In the genomic region with DNA sequence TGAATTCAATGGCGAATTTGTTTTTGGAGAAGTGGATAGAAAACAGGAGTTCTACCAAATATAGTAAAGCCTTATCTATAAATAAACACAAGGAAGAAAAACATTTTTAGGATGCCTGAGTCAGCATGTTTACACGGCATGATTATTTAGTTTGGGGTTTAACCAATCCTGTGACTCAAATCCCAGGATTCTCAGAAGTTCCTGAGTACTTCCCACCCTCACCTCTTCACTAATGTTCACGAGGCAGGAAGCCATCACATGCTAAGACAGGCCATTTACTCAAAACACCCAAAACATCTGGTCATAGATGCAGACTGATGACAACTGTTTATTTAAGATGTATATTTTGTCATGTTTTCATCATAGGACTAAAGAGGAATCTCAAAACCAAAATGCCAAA, we compare ENCODE assay signal across 11 cellular contexts. TPM values are rescaled to one million over a fixed set of nuclear protein-coding genes. Genes with fewer than 3 reads are reported as not detected.
DNase-seq lines count a peak whose midpoint lies in the region; ATAC-seq and TF ChIP-seq lines count a peak whose summit lies in the region.
"Had no signal": no experiment of that assay in that cellular context is flagged by ENCODE, and none has a peak within 500 bp of the region (broad histone marks: within the 10 kb centered on the region; RNA-seq: fewer than 3 reads in every experiment).

No MANE protein-coding gene starts in this region.

- CTCF ChIA-PET in A673 (lab: Charles Lee) = no interaction called here
- CTCF ChIA-PET in activated CD8-positive, alpha-beta T cell treated with anti-CD3 and anti-CD28 coated beads, Interleukin-2, amount 10 ng/mL, durations not matched to agents 7 days and 5 days (lab: Charles Lee) = interaction anchor here (0.8 to 15.0 kb wide), 4 partner anchors 23 to 94 kb away, joined by 3 to 199 read pairs (median 15); a partner anchor contains a TSS

- DNase-seq in A673 (ENCODE audit: low spot score) = no peak
- DNase-seq in GM23248 = peak; percentile 78
- no peak for DNase-seq in activated CD8-positive, alpha-beta T cell treated with anti-CD3 and anti-CD28 coated beads, Interleukin-2, amount 10 ng/mL, durations not matched to agents 7 days and 5 days
- DNase-seq in fibroblast of villous mesenchyme (ENCODE audit: low read depth) = peak; percentile 98
- no peak for DNase-seq in immature natural killer cell
- no peak for DNase-seq in islet precursor cell
- DNase-seq in GOT3 (lab: John Stamatoyannopoulos, UW) = no peak
- DNase-seq: heart left ventricle, NCI-H748 treated with DMSO at 0.1 percent for 48 hours, pancreas had no signal

- H3K4me3 ChIP-seq in A673 (ENCODE audit: low read depth, low read length, poor library complexity, severe bottlenecking) (peak overlapping the region; percentile 92), GM23248 (peak overlapping the region; percentile 83; the same call in 1 of the 2 replicates), fibroblast of villous mesenchyme (ENCODE audit: low read depth, low read length) (peak overlapping the region; percentile 15)
- H3K4me3 ChIP-seq: heart left ventricle, pancreas had no signal

- H3K4me1 Mint-ChIP-seq in activated CD8-positive, alpha-beta T cell treated with anti-CD3 and anti-CD28 coated beads, Interleukin-2, amount 10 ng/mL, durations not matched to agents 7 days and 5 days (ENCODE audit: low read depth) = peaks cover 59% of the 10 kb centered on the region
- peaks cover 42 to 52% of the 10 kb centered on the region in 2 donors for H3K4me1 Mint-ChIP-seq in immature natural killer cell

- H3K27ac ChIP-seq in A673 (ENCODE audit: low read depth, low read length, poor library complexity, severe bottlenecking) (no peak overlapping the region), GM23248 (peak overlapping the region; percentile 68)
- H3K27ac ChIP-seq: pancreas had no signal

- POLR2A ChIA-PET in A673 (lab: Charles Lee; ENCODE audit: low non-redundant PET) = no interaction called here
- POLR2A ChIA-PET in activated CD8-positive, alpha-beta T cell treated with anti-CD3 and anti-CD28 coated beads, Interleukin-2, amount 10 ng/mL, durations not matched to agents 7 days and 5 days (lab: Charles Lee) = interaction anchor here (0.6 to 1.5 kb wide), 4 partner anchors 8 to 16 kb away, joined by 3 to 4 read pairs (median 4); a partner anchor contains a TSS

- peaks cover 84% of the 10 kb centered on the region for H3K79me2 ChIP-seq in GM23248 (ENCODE audit: insufficient read depth)

- H3K4me3 Mint-ChIP-seq in activated CD8-positive, alpha-beta T cell treated with anti-CD3 and anti-CD28 coated beads, Interleukin-2, amount 10 ng/mL, durations not matched to agents 7 days and 5 days = no peak overlapping the region
- H3K4me3 Mint-ChIP-seq in immature natural killer cell = no peak overlapping the region

- no peaks in the 10 kb centered on the region for H3K9me2 ChIP-seq in GM23248 (ENCODE audit: insufficient read depth)

- peak overlapping the region; percentile 53 for H3K27ac Mint-ChIP-seq in activated CD8-positive, alpha-beta T cell treated with anti-CD3 and anti-CD28 coated beads, Interleukin-2, amount 10 ng/mL, durations not matched to agents 7 days and 5 days
- H3K27ac Mint-ChIP-seq in immature natural killer cell = peak overlapping the region in 1 of 6 donors; percentile 7

- H3K9ac ChIP-seq in GM23248 = peak overlapping the region; percentile 93

- H3K9me3 ChIP-seq in A673 (ENCODE audit: low read depth, low read length, poor library complexity, severe bottlenecking) = no peaks in the 10 kb centered on the region
- H3K9me3 ChIP-seq in GM23248 (ENCODE audit: low read depth) = no peaks in the 10 kb centered on the region
- H3K9me3 ChIP-seq: heart left ventricle, pancreas had no signal

- H4K20me1 ChIP-seq in GM23248 (ENCODE audit: insufficient read depth) = peaks cover 8% of the 10 kb centered on the region; the same call in 1 of the 2 replicates

- no peak for ATAC-seq in activated CD8-positive, alpha-beta T cell treated with anti-CD3 and anti-CD28 coated beads, Interleukin-2, amount 10 ng/mL, durations not matched to agents 7 days and 5 days
- ATAC-seq in HG03280 (IDR thresholded peaks at IDR 0.05; ENCODE audit: unreplicated experiment) = no peak
- ATAC-seq: heart left ventricle, pancreas had no signal

- H3K4me2 ChIP-seq in GM23248 (ENCODE audit: unreplicated experiment) = peak overlapping the region; percentile 98

- H3K4me1 ChIP-seq in A673 (ENCODE audit: insufficient read depth, low read length, poor library complexity, severe bottlenecking) (peaks cover 33% of the 10 kb centered on the region), GM23248 (ENCODE audit: insufficient read depth) (peaks cover 60% of the 10 kb centered on the region)

- 31 to 32% methylated on average over 3 of the region's 3 CpGs for WGBS in GM23248 (ENCODE audit: low coverage in 1 of 2, low lambda C conversion rate in 2 of 2, missing lambda C conversion rate in 2 of 2), 2 experiments

- no peaks in the 10 kb centered on the region for H3K27me3 Mint-ChIP-seq in activated CD8-positive, alpha-beta T cell treated with anti-CD3 and anti-CD28 coated beads, Interleukin-2, amount 10 ng/mL, durations not matched to agents 7 days and 5 days (ENCODE audit: low read depth)
- peaks cover 5 to 12% (median 6%) of the 10 kb centered on the region in 3 donors for H3K27me3 Mint-ChIP-seq in immature natural killer cell (ENCODE audit: low read depth in 3 of 3)

- TF ChIP-seq CTCF in A673 (conservative IDR thresholded peaks at IDR 0.05; ENCODE audit: low read depth, low read length) (no peak), fibroblast of villous mesenchyme (IDR thresholded peaks at IDR 0.05; ENCODE audit: insufficient read depth, low read depth, low read length) (no peak)

- intact Hi-C loops in A673 (cut with micrococcal nuclease; ENCODE audit: unreplicated experiment) = no loop called here

- BruUV-seq in A673 (replicated peaks; lab: Mats Ljungman, UMichigan) = no TSS peak

- no peaks in the 10 kb centered on the region for H3K27me3 ChIP-seq in A673 (replicated peaks; ENCODE audit: insufficient read depth, low read depth, low read length, poor library complexity)
- H3K27me3 ChIP-seq in GM23248 (replicated peaks; ENCODE audit: insufficient read depth) = no peaks in the 10 kb centered on the region
- H3K27me3 ChIP-seq: heart left ventricle, pancreas had no signal

- no peak overlapping the region for H2AFZ ChIP-seq in GM23248

- peaks cover 54% of the 10 kb centered on the region for H3F3A ChIP-seq in GM23248 (ENCODE audit: insufficient read depth)

- H3K36me3 ChIP-seq in A673 (ENCODE audit: insufficient read depth, low read length, poor library complexity, severe bottlenecking) = peaks cover 25% of the 10 kb centered on the region
- no peaks in the 10 kb centered on the region; the same call in 1 of the 2 replicates for H3K36me3 ChIP-seq in GM23248 (ENCODE audit: low read depth)
- H3K36me3 ChIP-seq: pancreas had no signal

- peaks cover 27% of the 10 kb centered on the region for H3K36me3 Mint-ChIP-seq in activated CD8-positive, alpha-beta T cell treated with anti-CD3 and anti-CD28 coated beads, Interleukin-2, amount 10 ng/mL, durations not matched to agents 7 days and 5 days (ENCODE audit: low read depth)
- H3K36me3 Mint-ChIP-seq in immature natural killer cell = peaks cover 0 to 8% (median 4%) of the 10 kb centered on the region in 3 donors

- no peaks in the 10 kb centered on the region for H3K9me3 Mint-ChIP-seq in activated CD8-positive, alpha-beta T cell treated with anti-CD3 and anti-CD28 coated beads, Interleukin-2, amount 10 ng/mL, durations not matched to agents 7 days and 5 days (ENCODE audit: insufficient read depth)
- no peaks in the 10 kb centered on the region for H3K9me3 Mint-ChIP-seq in immature natural killer cell

- in situ Hi-C loops in GM23248 (cut with MboI) = loop anchor here (25.0 kb wide), 1 partner anchor 756 kb away; no protein-coding TSS in a partner anchor

RNA-seq across cellular contexts. Expression of a gene that starts 3.4 kb away (rescaled TPM):
- total RNA-seq in A673 (2021) (63.5 and 68.8 TPM in 2 replicates), fibroblast of villous mesenchyme (27.7 and 35.8 TPM in 2 replicates)
- 38.6 and 46.0 TPM in 2 replicates for total RNA-seq in GM23248 (2014; rRNA removed; shearing (Covaris generic))
- polyA plus RNA-seq in GM23248 (2016; fragmentation: Nextera tagmentation; extraction: Ambion mirVana) (48.7 and 48.9 TPM in 2 replicates), immature natural killer cell (10 to 100 TPM; 54.5 to 87.1 (median 81.7) TPM)
- total RNA-seq in activated CD8-positive, alpha-beta T cell treated with anti-CD3 and anti-CD28 coated beads, Interleukin-2, amount 10 ng/mL, durations not matched to agents 7 days and 5 days = 10 to 100 TPM; 52.8 to 54.6 TPM

RNA-seq across cellular contexts. Expression of a gene that starts 15.0 kb away (rescaled TPM):
- total RNA-seq in A673 (2021) (6.3 and 6.4 TPM in 2 replicates), fibroblast of villous mesenchyme (6.5 and 10.0 TPM in 2 replicates)
- total RNA-seq in GM23248 (2014; rRNA removed; shearing (Covaris generic)) = 3.8 and 4.8 TPM in 2 replicates
- polyA plus RNA-seq in GM23248 (2016; fragmentation: Nextera tagmentation; extraction: Ambion mirVana) (1.2 TPM in 2 replicates), immature natural killer cell (1 to 10 TPM in 2 of 3 donors, not detected in 1; 1.0 to 1.4 TPM)
- 10 to 100 TPM; 91.5 TPM for total RNA-seq in activated CD8-positive, alpha-beta T cell treated with anti-CD3 and anti-CD28 coated beads, Interleukin-2, amount 10 ng/mL, durations not matched to agents 7 days and 5 days

Comparison
In these comparisons a context has a peak if more than half of its experiments do, and no peak if none do; other contexts are left out.
1. DNase-seq: peak in GM23248 (single experiment) and fibroblast of villous mesenchyme (single experiment); none in A673 (single experiment), activated CD8-positive, alpha-beta T cell treated with anti-CD3 and anti-CD28 coated beads, Interleukin-2, amount 10 ng/mL, durations not matched to agents 7 days and 5 days (single experiment), immature natural killer cell (0 of 3), islet precursor cell (single experiment) and GOT3 (single experiment).
2. H3K4me3 ChIP-seq: peak in every context shown above with its lines; median percentile 92 in A673; 83 in GM23248; 15 in fibroblast of villous mesenchyme.